Comparison of ENCODE assay signal across 12 cellular contexts in genomic region chr10:124249812-124250432, GRCh38.
A peak's percentile ranks its signal among the peaks of the same experiment; 100 is the strongest.
DNase-seq lines count a peak whose midpoint lies in the region; ATAC-seq and TF ChIP-seq lines count a peak whose summit lies in the region.
"Had no signal": no experiment of that assay in that cellular context is flagged by ENCODE, and none has a peak within 500 bp of the region (broad histone marks: within the 10 kb centered on the region; RNA-seq: fewer than 3 reads in every experiment).

No MANE protein-coding gene starts in this region.

- no peak overlapping the region for H3K27ac ChIP-seq in A673 (ENCODE audit: low read depth, low read length, poor library complexity, severe bottlenecking)
- H3K27ac ChIP-seq in foreskin keratinocyte, result no peak overlapping the region
- H3K27ac ChIP-seq in gastrocnemius medialis, result no peak overlapping the region

- no peaks in the 10 kb centered on the region for H3K9me3 ChIP-seq in A673 (ENCODE audit: low read depth, low read length, poor library complexity, severe bottlenecking)
- H3K9me3 ChIP-seq in gastrocnemius medialis, result no peaks in the 10 kb centered on the region

- POLR2A ChIA-PET in A673 (lab: Charles Lee; ENCODE audit: low non-redundant PET), result no interaction called here

- ATAC-seq in foreskin keratinocyte (no peak), gastrocnemius medialis (no peak)
- ATAC-seq: CD8-positive, alpha-beta T cell; effector memory CD8-positive, alpha-beta T cell had no signal

- no peak overlapping the region for H3K4me3 ChIP-seq in A673 (ENCODE audit: low read depth, low read length, poor library complexity, severe bottlenecking)
- no peak overlapping the region for H3K4me3 ChIP-seq in gastrocnemius medialis

- no peak for TF ChIP-seq POLR2A in gastrocnemius medialis (IDR thresholded peaks at IDR 0.05)

- DNase-seq in A673 (ENCODE audit: low spot score) (peak; percentile 30), OCI-M1 (lab: John Stamatoyannopoulos, UW) (peak; percentile 25), foreskin keratinocyte (no peak), gastrocnemius medialis (no peak), NCI-H748 (lab: John Stamatoyannopoulos, UW; ENCODE audit: unreplicated experiment) (no peak)
- DNase-seq in NK-92 treated with Interleukin-12 subunit alpha and Interleukin-12 subunit beta, amount 100 ng/mL, for 24 hours (lab: John Stamatoyannopoulos, UW), result no peak
- DNase-seq in activated CD4-positive, alpha-beta T cell treated with anti-CD3 and anti-CD28 coated beads, Interleukin-2, amount 50 U/mL, for 1 hour, result no peak
- DNase-seq: activated CD4-positive, alpha-beta T cell treated with anti-CD3 and anti-CD28 coated beads, Interleukin-2, amount 50 U/mL, for 48 hours; CD8-positive, alpha-beta T cell; effector memory CD8-positive, alpha-beta T cell; SW 1271 had no signal

- peaks cover 18% of the 10 kb centered on the region for H3K27me3 ChIP-seq in A673 (replicated peaks; ENCODE audit: insufficient read depth, low read depth, low read length, poor library complexity)
- H3K27me3 ChIP-seq in foreskin keratinocyte, result peaks cover 10% of the 10 kb centered on the region
- no peaks in the 10 kb centered on the region for H3K27me3 ChIP-seq in gastrocnemius medialis

- CTCF ChIA-PET in A673 (lab: Charles Lee), result interaction anchor here (1.3 kb wide), 1 partner anchor 139 kb away, joined by 3 read pairs; no protein-coding TSS in a partner anchor

- H3K4me1 ChIP-seq in A673 (ENCODE audit: insufficient read depth, low read length, poor library complexity, severe bottlenecking), result no peaks in the 10 kb centered on the region
- no peaks in the 10 kb centered on the region for H3K4me1 ChIP-seq in foreskin keratinocyte
- peaks cover 0 to 14% of the 10 kb centered on the region in 2 donors for H3K4me1 ChIP-seq in gastrocnemius medialis

- intact Hi-C loops in A673 (cut with micrococcal nuclease; ENCODE audit: unreplicated experiment), result loop anchor here (10.0 kb wide), 1 partner anchor 255 kb away; no protein-coding TSS in a partner anchor
- intact Hi-C loops in gastrocnemius medialis (cut with DNase I; ENCODE audit: low total_unique reads), result no loop called here

- peak; percentile 56 for TF ChIP-seq CTCF in A673 (conservative IDR thresholded peaks at IDR 0.05; ENCODE audit: low read depth, low read length)
- TF ChIP-seq CTCF in GM12874 (IDR thresholded peaks at IDR 0.05; ENCODE audit: insufficient read depth, low read depth, low read length), result peak; percentile 24; the same call in 1 of the 2 replicates
- peak; percentile 47 for TF ChIP-seq CTCF in foreskin keratinocyte (conservative IDR thresholded peaks at IDR 0.05)
- TF ChIP-seq CTCF in gastrocnemius medialis (IDR thresholded peaks at IDR 0.05 in 4 of 5, conservative IDR thresholded peaks at IDR 0.05 in 1 of 5), result no peak

- H3K36me3 ChIP-seq in A673 (ENCODE audit: insufficient read depth, low read length, poor library complexity, severe bottlenecking) (no peaks in the 10 kb centered on the region), gastrocnemius medialis (no peaks in the 10 kb centered on the region)

- in situ Hi-C loops in gastrocnemius medialis (cut with MboI; ENCODE audit: low sequenced_read_pairs in 4 of 4), result no loop called here

- no TSS peak for BruUV-seq in A673 (replicated peaks; lab: Mats Ljungman, UMichigan)

Comparison
In these comparisons a context has a peak if more than half of its experiments do, and no peak if none do; other contexts are left out.
1. DNase-seq: peak in A673 (single experiment) and OCI-M1 (single experiment); none in foreskin keratinocyte (0 of 2), NK-92 treated with Interleukin-12 subunit alpha and Interleukin-12 subunit beta, amount 100 ng/mL, for 24 hours (single experiment), gastrocnemius medialis (0 of 2), NCI-H748 (single experiment) and activated CD4-positive, alpha-beta T cell treated with anti-CD3 and anti-CD28 coated beads, Interleukin-2, amount 50 U/mL, for 1 hour (single experiment).
2. CTCF ChIP-seq: peak in A673 (single experiment), GM12874 (single experiment) and foreskin keratinocyte (single experiment); none in gastrocnemius medialis (0 of 5).